ENCODE assay signal across 8 cellular contexts in genomic region chr14:99755629-99756603, GRCh38. TPM values are rescaled to one million over a fixed set of nuclear protein-coding genes. Genes with fewer than 3 reads are reported as not detected.
DNase-seq lines count a peak whose midpoint lies in the region; ATAC-seq and TF ChIP-seq lines count a peak whose summit lies in the region.

No MANE protein-coding gene starts in this region.

- TF ChIP-seq POLR2A in testis (IDR thresholded peaks at IDR 0.05), result no peak

- no peak overlapping the region for H3K9ac ChIP-seq in H9 (ENCODE audit: extremely low read depth, insufficient read length, low read length)

- H3K79me1 ChIP-seq in H9 (ENCODE audit: insufficient read depth, low read depth, low read length, poor library complexity, severe bottlenecking), result no peaks in the 10 kb centered on the region

- H2AFZ ChIP-seq in H9 (ENCODE audit: low read length), result no peak overlapping the region

- H3K4me2 ChIP-seq in H9 (ENCODE audit: insufficient read depth, insufficient read length, low read length), result no peak overlapping the region

- H4K91ac ChIP-seq in H9 (ENCODE audit: insufficient read length, low read depth, low read length), result no peak overlapping the region

- no peak overlapping the region for H4K5ac ChIP-seq in H9 (ENCODE audit: insufficient read length, low read depth, low read length)

- no peak overlapping the region for H2BK120ac ChIP-seq in H9 (ENCODE audit: low read depth, low read length, poor library complexity, severe bottlenecking)

- H3K36me3 Mint-ChIP-seq in H9 (ENCODE audit: insufficient read depth in 1 of 3, low read depth in 3 of 3), result no peaks in the 10 kb centered on the region

- H3K23ac ChIP-seq in H9 (ENCODE audit: insufficient read length, low read depth, low read length), result no peak overlapping the region

- DNase-seq in HT1080 (ENCODE audit: low read depth), result peak; percentile 86
- peak; percentile 95 for DNase-seq in choroid plexus epithelial cell (ENCODE audit: low read depth)
- DNase-seq in left lobe of liver (ENCODE audit: low spot score), result peak; percentile 77
- peak; percentile 92 for DNase-seq in testis
- no peak for DNase-seq in HuH-7 (ENCODE audit: low spot score)
- DNase-seq in H9, result no peak

- TF ChIP-seq CTCF in choroid plexus epithelial cell (conservative IDR thresholded peaks at IDR 0.05; ENCODE audit: low read depth, low read length) (no peak), testis (IDR thresholded peaks at IDR 0.05) (no peak), H9 (conservative IDR thresholded peaks at IDR 0.05) (no peak)

- H4K20me1 ChIP-seq in H9 (ENCODE audit: control insufficient read depth, insufficient read depth, insufficient read length), result no peaks in the 10 kb centered on the region

- H3K27me3 ChIP-seq in testis (no peaks in the 10 kb centered on the region), H9 (ENCODE audit: insufficient read depth, low read length) (no peaks in the 10 kb centered on the region)

- no peak overlapping the region for H3K18ac ChIP-seq in H9 (ENCODE audit: insufficient read length, low read depth, low read length)

- no peak overlapping the region for H4K8ac ChIP-seq in H9 (replicated peaks; ENCODE audit: insufficient read length, low read depth, low read length)

- no peak overlapping the region; a peak in 1 of 5 replicates for H3K4me3 Mint-ChIP-seq in H9

- no peak overlapping the region for H3K27ac Mint-ChIP-seq in H9

- H3K27me3 Mint-ChIP-seq in H9 (ENCODE audit: low read depth), result peaks cover 16% of the 10 kb centered on the region

- H3K4me1 ChIP-seq in testis (peaks cover 14% of the 10 kb centered on the region), H9 (ENCODE audit: insufficient read depth, low read length) (peaks cover 7% of the 10 kb centered on the region; the same call in 1 of the 2 replicates)

- no peaks in the 10 kb centered on the region for H3K79me2 ChIP-seq in H9 (ENCODE audit: insufficient read depth, low read length)

- no peak overlapping the region for H3T11ph ChIP-seq in H9 (ENCODE audit: low read length)

- no peak overlapping the region for H2BK15ac ChIP-seq in H9 (ENCODE audit: low read depth, low read length)

- H3K14ac ChIP-seq in H9 (ENCODE audit: insufficient read depth, low read length), result no peak overlapping the region; the same call in 1 of the 2 replicates

- H3K4ac ChIP-seq in H9 (ENCODE audit: low read depth, low read length), result no peak overlapping the region

- H2BK12ac ChIP-seq in H9 (ENCODE audit: insufficient read length, low read depth, low read length), result no peak overlapping the region

- peak overlapping the region in 1 of 2 donors; percentile 1 for H3K27ac ChIP-seq in testis
- H3K27ac ChIP-seq in H9 (ENCODE audit: insufficient read length, low read depth, low read length), result no peak overlapping the region

- H2BK5ac ChIP-seq in H9 (ENCODE audit: insufficient read length, low read length), result no peak overlapping the region

- ATAC-seq in left lobe of liver (peak; percentile 95), HG03045 (IDR thresholded peaks at IDR 0.05; ENCODE audit: unreplicated experiment) (no peak), GM21723 (IDR thresholded peaks at IDR 0.05; ENCODE audit: unreplicated experiment) (no peak)

- 44 to 58% methylated on average over 9 to 21 of the region's 21 CpGs for WGBS in testis, 2 donors
- WGBS in H9 (ENCODE audit: extremely low coverage, insufficient read length, low lambda C conversion rate), result no CpG with 5 or more reads among the region's 21 CpGs

- no peaks in the 10 kb centered on the region for H3K23me2 ChIP-seq in H9 (ENCODE audit: insufficient read length, low read depth, low read length, poor library complexity, severe bottlenecking)

- no peaks in the 10 kb centered on the region for H3K36me3 ChIP-seq in testis (ENCODE audit: low read depth, missing control alignments)

- H3K9me3 ChIP-seq in testis (no peaks in the 10 kb centered on the region), H9 (ENCODE audit: control insufficient read depth, low read depth, low read length) (no peaks in the 10 kb centered on the region)

- no peak overlapping the region for H2BK20ac ChIP-seq in H9 (ENCODE audit: low read depth, low read length, poor library complexity, severe bottlenecking)

- no peak overlapping the region for H3K56ac ChIP-seq in H9 (ENCODE audit: insufficient read length, low read depth, low read length)

- peaks cover 32 to 36% of the 10 kb centered on the region in 2 experiments for H3K4me1 Mint-ChIP-seq in H9

- no peak overlapping the region for H2AK5ac ChIP-seq in H9 (ENCODE audit: insufficient read length, low read length)

- no peaks in the 10 kb centered on the region for H3K9me3 Mint-ChIP-seq in H9

- H3K4me3 ChIP-seq in choroid plexus epithelial cell (ENCODE audit: low read depth, low read length) (no peak overlapping the region), testis (no peak overlapping the region)

- intact Hi-C loops in testis (cut with DNase I; ENCODE audit: low total_unique reads), result no loop called here

RNA-seq across cellular contexts. Expression of gene EML1, which starts 37.3 kb away (rescaled TPM):
- total RNA-seq in HT1080 (2014; rRNA removed; shearing (Covaris generic)), result 4.6 and 8.1 TPM in 2 replicates
- 3.0 and 5.1 TPM in 2 replicates for polyA plus RNA-seq in HT1080 (2015; cell fraction: cytosol; rRNA removed)
- polyA plus RNA-seq in HT1080 (2015; cell fraction: nucleus; rRNA removed), result 2.4 and 3.2 TPM in 2 replicates
- total RNA-seq in left lobe of liver (5.1 TPM), testis (10 to 100 TPM; 22.0 to 22.7 TPM), H9 (2021) (16.7 and 19.0 TPM in 2 replicates)
- polyA plus RNA-seq in testis (ENCODE audit: insufficient read depth, low read depth, low replicate concordance), result 18.1 TPM

Comparison
In these comparisons a context has a peak if more than half of its experiments do, and no peak if none do; other contexts are left out.
1. DNase-seq: peak in HT1080 (single experiment), choroid plexus epithelial cell (single experiment), left lobe of liver (single experiment) and testis (single experiment); none in HuH-7 (single experiment) and H9 (single experiment).